In genomic region chr7:3106353-3106752, GRCh38 we compare ENCODE assay signal across 13 cellular contexts.
DNase-seq lines count a peak whose midpoint lies in the region; ATAC-seq lines count a peak whose summit lies in the region.
"Had no signal": no experiment of that assay in that cellular context is flagged by ENCODE, and none has a peak within 500 bp of the region (broad histone marks: within the 10 kb centered on the region; RNA-seq: fewer than 3 reads in every experiment).

No MANE protein-coding gene starts in this region.

- peak; percentile 89 to 95 for ATAC-seq in activated CD4-positive, CD25-positive, alpha-beta regulatory T cell treated with anti-CD3 and anti-CD28 coated beads, Interleukin-2, amount 50 U/mL, for 24 hours
- ATAC-seq in HG02981 (IDR thresholded peaks at IDR 0.05; ENCODE audit: unreplicated experiment) = peak; percentile 82
- ATAC-seq in HG02840 (IDR thresholded peaks at IDR 0.05; ENCODE audit: low FRiP score, unreplicated experiment) = no peak
- ATAC-seq: left lobe of liver had no signal

- peaks cover 21% of the 10 kb centered on the region for H3K9me3 Mint-ChIP-seq in activated T-helper 2 cell treated with anti-CD3 and anti-CD28 coated beads, Interferon-gamma antibody, Interleukin-2, Interleukin-4, amounts not matched to agents 10 μg/mL and 5 μg/mL and 100 μg/mL, durations not matched to agents 14 hours and 24 hours and 36 hours
- H3K9me3 Mint-ChIP-seq: dendritic cell treated with granulocyte-macrophage colony-stimulating factor and Interleukin-4, amounts not matched to agents 40 ng/mL and 50 ng/mL, for 4 days had no signal

- no peaks in the 10 kb centered on the region for H3K27me3 Mint-ChIP-seq in activated T-helper 2 cell treated with anti-CD3 and anti-CD28 coated beads, Interferon-gamma antibody, Interleukin-2, Interleukin-4, amounts not matched to agents 10 μg/mL and 5 μg/mL and 100 μg/mL, durations not matched to agents 14 hours and 24 hours and 36 hours (ENCODE audit: low read depth)

- H3K4me3 Mint-ChIP-seq in activated T-helper 2 cell treated with anti-CD3 and anti-CD28 coated beads, Interferon-gamma antibody, Interleukin-2, Interleukin-4, amounts not matched to agents 10 μg/mL and 5 μg/mL and 100 μg/mL, durations not matched to agents 14 hours and 24 hours and 36 hours (ENCODE audit: low read depth) = peak overlapping the region; percentile 1
- H3K4me3 Mint-ChIP-seq: dendritic cell treated with granulocyte-macrophage colony-stimulating factor and Interleukin-4, amounts not matched to agents 40 ng/mL and 50 ng/mL, for 4 days had no signal

- H3K36me3 Mint-ChIP-seq in activated T-helper 2 cell treated with anti-CD3 and anti-CD28 coated beads, Interferon-gamma antibody, Interleukin-2, Interleukin-4, amounts not matched to agents 10 μg/mL and 5 μg/mL and 100 μg/mL, durations not matched to agents 14 hours and 24 hours and 36 hours (ENCODE audit: low read depth) = peaks cover 22% of the 10 kb centered on the region

- peaks cover 67% of the 10 kb centered on the region for H3K4me1 Mint-ChIP-seq in activated T-helper 2 cell treated with anti-CD3 and anti-CD28 coated beads, Interferon-gamma antibody, Interleukin-2, Interleukin-4, amounts not matched to agents 10 μg/mL and 5 μg/mL and 100 μg/mL, durations not matched to agents 14 hours and 24 hours and 36 hours (ENCODE audit: low read depth)

- no peak for DNase-seq in activated CD4-positive, CD25-positive, alpha-beta regulatory T cell (lab: John Stamatoyannopoulos, UW)
- peak; percentile 35 for DNase-seq in activated T-helper 2 cell treated with anti-CD3 and anti-CD28 coated beads, Interferon-gamma antibody, Interleukin-2, Interleukin-4, amounts not matched to agents 10 μg/mL and 5 μg/mL and 100 μg/mL, durations not matched to agents 14 hours and 24 hours and 36 hours (ENCODE audit: low spot score)
- DNase-seq in stimulated activated CD8-positive, alpha-beta memory T cell treated with anti-CD3 and anti-CD28 coated beads, Interleukin-4, amount 100 ng/mL, for 48 hours = peak; percentile 69
- no peak for DNase-seq in KG1 (lab: John Stamatoyannopoulos, UW)
- no peak for DNase-seq in AG08395 (ENCODE audit: low spot score)
- DNase-seq: hypothalamus, NCI-H187, NCI-H524 had no signal

- peak overlapping the region; percentile 89 for H3K27ac Mint-ChIP-seq in activated T-helper 2 cell treated with anti-CD3 and anti-CD28 coated beads, Interferon-gamma antibody, Interleukin-2, Interleukin-4, amounts not matched to agents 10 μg/mL and 5 μg/mL and 100 μg/mL, durations not matched to agents 14 hours and 24 hours and 36 hours
- H3K27ac Mint-ChIP-seq: dendritic cell treated with granulocyte-macrophage colony-stimulating factor and Interleukin-4, amounts not matched to agents 40 ng/mL and 50 ng/mL, for 4 days had no signal

- intact Hi-C loops in activated T-helper 2 cell treated with anti-CD3 and anti-CD28 coated beads, Interferon-gamma antibody, Interleukin-2, Interleukin-4, amounts not matched to agents 10 μg/mL and 5 μg/mL and 100 μg/mL, durations not matched to agents 14 hours and 24 hours and 36 hours (cut with micrococcal nuclease) = loop anchor here (1.0 to 10.0 kb wide), 4 partner anchors 14 to 332 kb away; no protein-coding TSS in a partner anchor

Comparison
In these comparisons a context has a peak if more than half of its experiments do, and no peak if none do; other contexts are left out.
1. DNase-seq: peak in activated T-helper 2 cell treated with anti-CD3 and anti-CD28 coated beads, Interferon-gamma antibody, Interleukin-2, Interleukin-4, amounts not matched to agents 10 μg/mL and 5 μg/mL and 100 μg/mL, durations not matched to agents 14 hours and 24 hours and 36 hours (single experiment) and stimulated activated CD8-positive, alpha-beta memory T cell treated with anti-CD3 and anti-CD28 coated beads, Interleukin-4, amount 100 ng/mL, for 48 hours (single experiment); none in activated CD4-positive, CD25-positive, alpha-beta regulatory T cell (0 of 4), KG1 (single experiment) and AG08395 (single experiment).